Comparison of ENCODE assay signal across 9 cellular contexts in the genomic region with DNA sequence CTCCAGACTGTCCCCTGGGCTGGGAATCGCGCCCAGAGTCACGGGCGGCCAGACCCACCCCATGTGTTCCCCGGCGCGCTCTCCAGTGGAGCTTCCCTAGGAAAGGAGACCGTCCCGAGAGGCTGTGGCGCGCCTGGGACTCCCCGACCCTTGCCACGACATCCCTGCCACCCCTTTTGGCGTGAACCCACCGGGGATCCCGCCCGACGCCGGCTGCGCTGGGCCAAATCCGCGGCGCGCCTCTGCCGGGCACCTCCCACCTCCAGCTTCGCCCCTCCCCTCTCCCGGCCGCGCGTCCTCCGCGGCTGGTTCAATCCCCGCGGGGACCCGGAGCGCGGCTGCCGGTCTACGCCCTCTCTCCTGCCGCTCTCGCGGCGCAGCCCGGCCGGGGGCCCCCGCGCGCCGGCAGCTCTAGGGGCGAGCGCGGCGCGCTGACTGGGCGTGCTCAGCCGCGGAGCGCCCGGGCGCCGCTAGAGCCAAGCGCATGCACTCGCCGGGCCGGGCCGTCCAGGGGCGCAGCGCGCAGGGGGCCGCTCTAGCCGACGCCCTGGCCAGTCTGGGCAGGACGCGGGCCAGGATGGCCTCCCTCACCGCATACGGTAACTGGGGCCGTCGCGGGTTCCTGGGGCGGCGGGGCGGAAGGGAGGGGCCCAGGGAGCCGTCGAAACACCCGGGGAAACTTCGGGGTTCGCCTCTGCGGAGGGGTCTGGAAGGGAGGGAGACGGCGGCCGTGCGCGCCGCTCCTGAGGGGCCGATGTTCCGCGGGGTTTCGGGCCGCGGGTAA.
DNase-seq lines count a peak whose midpoint lies in the region; ATAC-seq and TF ChIP-seq lines count a peak whose summit lies in the region.
"Had no signal": no experiment of that assay in that cellular context is flagged by ENCODE, and none has a peak within 500 bp of the region (broad histone marks: within the 10 kb centered on the region; RNA-seq: fewer than 3 reads in every experiment).

No MANE protein-coding gene starts in this region.

- H3K4me3 ChIP-seq in AG09309 (ENCODE audit: control insufficient read depth, low read depth, low read length) (peak overlapping the region; percentile 51), esophagus (ENCODE audit: low read depth in 1 of 2, low read length in 2 of 2) (peak overlapping the region; percentile 14 to 42)

- CTCF ChIA-PET in activated CD4-positive, alpha-beta memory T cell treated with anti-CD3 and anti-CD28 coated beads for 36 hours (lab: Charles Lee): no interaction called here

- DNase-seq in AG09309 (ENCODE audit: low read depth) (no peak), HuH-7 (ENCODE audit: low spot score) (peak; percentile 79), neural crest cell (ENCODE audit: low read depth, low spot score) (peak; percentile 21), G401 (ENCODE audit: low spot score) (no peak), SK-N-DZ (ENCODE audit: low spot score) (no peak)
- DNase-seq in activated CD4-positive, alpha-beta memory T cell treated with anti-CD3 and anti-CD28 coated beads for 36 hours: no peak

- POLR2A ChIA-PET in activated CD4-positive, alpha-beta memory T cell treated with anti-CD3 and anti-CD28 coated beads for 36 hours (lab: Charles Lee): no interaction called here

- H3K4me1 ChIP-seq in esophagus (ENCODE audit: control insufficient read depth in 2 of 2, insufficient read depth in 2 of 2, low read length in 1 of 2): peaks cover 0 to 5% of the 10 kb centered on the region in 2 donors

- TF ChIP-seq CTCF in AG09309 (IDR thresholded peaks at IDR 0.05; ENCODE audit: control insufficient read depth, insufficient read depth, low read depth, low read length, missing control alignments): no peak
- TF ChIP-seq CTCF in neural crest cell (conservative IDR thresholded peaks at IDR 0.05): no peak

- H3K36me3 ChIP-seq in esophagus (ENCODE audit: control insufficient read depth in 2 of 2, insufficient read depth in 2 of 2, low read length in 1 of 2): no peaks in the 10 kb centered on the region

- H3K27ac Mint-ChIP-seq in neural crest cell (ENCODE audit: unreplicated experiment): no peak overlapping the region
- no peak overlapping the region for H3K27ac Mint-ChIP-seq in activated CD4-positive, alpha-beta memory T cell treated with anti-CD3 and anti-CD28 coated beads for 36 hours

- H3K4me3 Mint-ChIP-seq in neural crest cell: peak overlapping the region; percentile 69
- no peak overlapping the region for H3K4me3 Mint-ChIP-seq in activated CD4-positive, alpha-beta memory T cell treated with anti-CD3 and anti-CD28 coated beads for 36 hours

- peaks cover 7% of the 10 kb centered on the region for H3K4me1 Mint-ChIP-seq in neural crest cell
- H3K4me1 Mint-ChIP-seq in activated CD4-positive, alpha-beta memory T cell treated with anti-CD3 and anti-CD28 coated beads for 36 hours (ENCODE audit: low read depth): no peaks in the 10 kb centered on the region

- no peak overlapping the region for H3K27ac ChIP-seq in esophagus (ENCODE audit: low read depth in 2 of 2, low read length in 1 of 2)
- H3K27ac ChIP-seq: VCaP had no signal

- no peaks in the 10 kb centered on the region for H3K9me3 Mint-ChIP-seq in neural crest cell
- H3K9me3 Mint-ChIP-seq in activated CD4-positive, alpha-beta memory T cell treated with anti-CD3 and anti-CD28 coated beads for 36 hours: no peaks in the 10 kb centered on the region

- in situ Hi-C loops in G401 (cut with HindIII; ENCODE audit: low sequenced_read_pairs): no loop called here

- intact Hi-C loops in activated CD4-positive, alpha-beta memory T cell treated with anti-CD3 and anti-CD28 coated beads for 36 hours (cut with micrococcal nuclease): no loop called here

- H3K36me3 Mint-ChIP-seq in neural crest cell (ENCODE audit: low read depth): no peaks in the 10 kb centered on the region
- no peaks in the 10 kb centered on the region for H3K36me3 Mint-ChIP-seq in activated CD4-positive, alpha-beta memory T cell treated with anti-CD3 and anti-CD28 coated beads for 36 hours

- WGBS in esophagus, 2 donors: 3 to 4% methylated on average over 98 to 100 of the region's 100 CpGs

- peaks cover 0 to 2% of the 10 kb centered on the region in 2 donors for H3K9me3 ChIP-seq in esophagus (ENCODE audit: control insufficient read depth in 2 of 2, insufficient read depth in 1 of 2, low read depth in 1 of 2, low read length in 1 of 2)

- ATAC-seq in HG03280 (IDR thresholded peaks at IDR 0.05; ENCODE audit: unreplicated experiment): no peak

- H3K27me3 ChIP-seq in esophagus (ENCODE audit: control insufficient read depth in 1 of 2, insufficient read depth in 2 of 2, low read length in 2 of 2): peaks cover 2 to 8% of the 10 kb centered on the region in 2 donors

- H3K27me3 Mint-ChIP-seq in neural crest cell (ENCODE audit: low read depth): peaks cover 73% of the 10 kb centered on the region
- peaks cover 33% of the 10 kb centered on the region for H3K27me3 Mint-ChIP-seq in activated CD4-positive, alpha-beta memory T cell treated with anti-CD3 and anti-CD28 coated beads for 36 hours

Comparison
In these comparisons a context has a peak if more than half of its experiments do, and no peak if none do; other contexts are left out.
1. DNase-seq: peak in HuH-7 (single experiment) and neural crest cell (single experiment); none in AG09309 (single experiment), activated CD4-positive, alpha-beta memory T cell treated with anti-CD3 and anti-CD28 coated beads for 36 hours (single experiment), G401 (single experiment) and SK-N-DZ (single experiment).